14 cellular contexts compared by ENCODE assay signal in genomic region chr2:197122821-197123220, GRCh38.
"Had no signal": no experiment of that assay in that cellular context is flagged by ENCODE, and none has a peak within 500 bp of the region (broad histone marks: within the 10 kb centered on the region; RNA-seq: fewer than 3 reads in every experiment).

No MANE protein-coding gene starts in this region.

- H3K9me3 ChIP-seq: ascending aorta, colonic mucosa, gastrocnemius medialis, pancreas had no signal

- DNase-seq: activated CD4-positive, alpha-beta memory T cell treated with anti-CD3 and anti-CD28 coated beads for 36 hours; activated CD4-positive, CD25-positive, alpha-beta regulatory T cell treated with anti-CD3 and anti-CD28 coated beads, Interleukin-2, amount 50 U/mL, for 72 hours; colonic mucosa; gastrocnemius medialis; left ventricle myocardium superior; mesendoderm; pancreas; stimulated activated CD4-positive, alpha-beta T cell treated with anti-CD3 and anti-CD28 coated beads, Interleukin-4, amount 100 ng/mL, for 1 hour; stimulated activated CD8-positive, alpha-beta memory T cell treated with anti-CD3 and anti-CD28 coated beads, Interleukin-4, amount 100 ng/mL, for 48 hours had no signal

- H3K4me1 ChIP-seq: colonic mucosa, gastrocnemius medialis, pancreas had no signal

- H3K4me3 Mint-ChIP-seq: activated CD4-positive, alpha-beta memory T cell treated with anti-CD3 and anti-CD28 coated beads for 36 hours; neural progenitor cell; T-helper 1 cell treated with Interleukin-12 subunit alpha and Interleukin-12 subunit beta and Interleukin-4 antibody, amounts not matched to agents 30 μg/mL and 1 μg/mL, for 36 hours had no signal

- H3K27ac ChIP-seq: colonic mucosa, gastrocnemius medialis, neural progenitor cell, pancreas had no signal

- H3K36me3 Mint-ChIP-seq: neural progenitor cell had no signal

- H3K27me3 Mint-ChIP-seq: activated CD4-positive, alpha-beta memory T cell treated with anti-CD3 and anti-CD28 coated beads for 36 hours had no signal

- H3K27ac Mint-ChIP-seq: activated CD4-positive, alpha-beta memory T cell treated with anti-CD3 and anti-CD28 coated beads for 36 hours; neural progenitor cell; T-helper 1 cell treated with Interleukin-12 subunit alpha and Interleukin-12 subunit beta and Interleukin-4 antibody, amounts not matched to agents 30 μg/mL and 1 μg/mL, for 36 hours had no signal

- ATAC-seq: activated naive CD4-positive, alpha-beta T cell treated with anti-CD3 and anti-CD28 coated beads, Interleukin-2, amount 50 U/mL, for 72 hours; gastrocnemius medialis; left ventricle myocardium superior; pancreas; SK-N-SH treated with all-trans-retinoic acid at 6 μM for 48 hours had no signal

- H3K9me3 Mint-ChIP-seq: activated CD4-positive, alpha-beta memory T cell treated with anti-CD3 and anti-CD28 coated beads for 36 hours; neural progenitor cell; T-helper 1 cell treated with Interleukin-12 subunit alpha and Interleukin-12 subunit beta and Interleukin-4 antibody, amounts not matched to agents 30 μg/mL and 1 μg/mL, for 36 hours had no signal

- H3K4me3 ChIP-seq: ascending aorta, colonic mucosa, gastrocnemius medialis, neural progenitor cell, pancreas had no signal

- H3K36me3 ChIP-seq: colonic mucosa, gastrocnemius medialis, neural progenitor cell had no signal

- H3K27me3 ChIP-seq: ascending aorta, colonic mucosa, gastrocnemius medialis, neural progenitor cell, pancreas had no signal
